Comparison of ENCODE assay signal across 18 cellular contexts in the genomic region with DNA sequence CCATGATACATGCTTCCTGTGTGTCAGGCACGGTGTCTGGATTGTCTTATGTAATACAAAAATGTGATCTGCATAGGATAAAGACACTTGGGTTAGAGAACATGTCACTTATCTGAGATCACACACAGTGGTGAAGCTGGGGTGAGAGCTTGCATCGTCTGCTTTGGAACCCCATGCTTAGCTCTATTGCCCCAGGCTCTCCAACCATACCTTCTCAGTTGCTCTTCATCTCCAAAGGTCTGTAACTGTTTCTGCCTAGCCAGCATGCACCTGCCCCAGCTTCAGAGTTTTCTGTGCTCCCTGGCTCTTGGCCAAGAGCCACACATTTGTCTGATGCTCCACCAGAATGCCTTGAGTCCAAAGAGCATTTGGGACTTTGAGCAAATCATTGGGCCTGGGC.
DNase-seq lines count a peak whose midpoint lies in the region; ATAC-seq and TF ChIP-seq lines count a peak whose summit lies in the region.
"Had no signal": no experiment of that assay in that cellular context is flagged by ENCODE, and none has a peak within 500 bp of the region (broad histone marks: within the 10 kb centered on the region; RNA-seq: fewer than 3 reads in every experiment).

No MANE protein-coding gene starts in this region.

- no peak overlapping the region for H3K27ac ChIP-seq in H9 (ENCODE audit: insufficient read length, low read depth, low read length)
- H3K27ac ChIP-seq: 22Rv1, GM23248, tibial nerve had no signal

- no peak overlapping the region for H2BK15ac ChIP-seq in H9 (ENCODE audit: low read depth, low read length)

- TF ChIP-seq CTCF in H9 (conservative IDR thresholded peaks at IDR 0.05) = no peak
- no peak for TF ChIP-seq CTCF in type B pancreatic cell (conservative IDR thresholded peaks at IDR 0.05)

- ATAC-seq in left colon (peak; percentile 45), GM21717 (IDR thresholded peaks at IDR 0.05; ENCODE audit: unreplicated experiment) (no peak)
- ATAC-seq: activated T-cell treated with anti-CD3 and anti-CD28 coated beads, Interleukin-2, amount 50 U/mL, for 4 hours; sciatic nerve had no signal

- no peaks in the 10 kb centered on the region for H3K4me1 ChIP-seq in H9 (ENCODE audit: insufficient read depth, low read length)
- H3K4me1 ChIP-seq: tibial nerve had no signal

- intact Hi-C loops in left colon (cut with DNase I, micrococcal nuclease) = no loop called here

- no peak overlapping the region for H3K9ac ChIP-seq in H9 (ENCODE audit: extremely low read depth, insufficient read length, low read length)
- H3K9ac ChIP-seq: GM23248 had no signal

- no peak overlapping the region for H3K4me3 Mint-ChIP-seq in H9
- no peak overlapping the region for H3K4me3 Mint-ChIP-seq in type B pancreatic cell
- H3K4me3 Mint-ChIP-seq: activated naive CD4-positive, alpha-beta T cell treated with anti-CD3 and anti-CD28 coated beads, Interleukin-2, amount 10 ng/mL, durations not matched to agents 7 days and 5 days; activated T-cell treated with anti-CD3 and anti-CD28 coated beads, Interleukin-2, amount 50 U/mL, for 4 hours had no signal

- no peaks in the 10 kb centered on the region for H3K23me2 ChIP-seq in H9 (ENCODE audit: insufficient read length, low read depth, low read length, poor library complexity, severe bottlenecking)

- no peak overlapping the region for H4K8ac ChIP-seq in H9 (replicated peaks; ENCODE audit: insufficient read length, low read depth, low read length)

- no peak overlapping the region for H3K4me2 ChIP-seq in H9 (ENCODE audit: insufficient read depth, insufficient read length, low read length)

- no CpG with 5 or more reads among the region's 2 CpGs for WGBS in H9 (ENCODE audit: extremely low coverage, insufficient read length, low lambda C conversion rate)

- H3K36me3 Mint-ChIP-seq in H9 (ENCODE audit: insufficient read depth in 1 of 3, low read depth in 3 of 3) = no peaks in the 10 kb centered on the region
- no peaks in the 10 kb centered on the region for H3K36me3 Mint-ChIP-seq in type B pancreatic cell
- H3K36me3 Mint-ChIP-seq: activated naive CD4-positive, alpha-beta T cell treated with anti-CD3 and anti-CD28 coated beads, Interleukin-2, amount 10 ng/mL, durations not matched to agents 7 days and 5 days had no signal

- H4K5ac ChIP-seq in H9 (ENCODE audit: insufficient read length, low read depth, low read length) = no peak overlapping the region

- no peak overlapping the region for H3K23ac ChIP-seq in H9 (ENCODE audit: insufficient read length, low read depth, low read length)

- no peaks in the 10 kb centered on the region for H3K27me3 ChIP-seq in H9 (ENCODE audit: insufficient read depth, low read length)
- H3K27me3 ChIP-seq: tibial nerve had no signal

- no peaks in the 10 kb centered on the region for H3K79me2 ChIP-seq in H9 (ENCODE audit: insufficient read depth, low read length)

- H3K4ac ChIP-seq in H9 (ENCODE audit: low read depth, low read length) = no peak overlapping the region

- no peak overlapping the region for H2AFZ ChIP-seq in H9 (ENCODE audit: low read length)
- H2AFZ ChIP-seq: GM23248 had no signal

- H3K9me3 Mint-ChIP-seq in H9 = no peaks in the 10 kb centered on the region
- no peaks in the 10 kb centered on the region for H3K9me3 Mint-ChIP-seq in type B pancreatic cell
- H3K9me3 Mint-ChIP-seq: activated naive CD4-positive, alpha-beta T cell treated with anti-CD3 and anti-CD28 coated beads, Interleukin-2, amount 10 ng/mL, durations not matched to agents 7 days and 5 days; activated T-cell treated with anti-CD3 and anti-CD28 coated beads, Interleukin-2, amount 50 U/mL, for 4 hours had no signal

- peak in 2 of 3 experiments; percentile 37 to 43 for DNase-seq in NCI-H1417 (lab: John Stamatoyannopoulos, UW)
- DNase-seq in NCI-H1417 treated with DMSO at 0.1 percent for 48 hours (lab: John Stamatoyannopoulos, UW) = no peak
- peak; percentile 57 for DNase-seq in NCI-H1105 treated with DMSO at 0.1 percent for 48 hours (lab: John Stamatoyannopoulos, UW)
- DNase-seq in NCI-H774 (lab: John Stamatoyannopoulos, UW) = peak; percentile 54
- peak in 1 of 2 donors; percentile 11 for DNase-seq in left colon
- no peak for DNase-seq in H9
- no peak for DNase-seq in type B pancreatic cell (ENCODE audit: extremely low spot score, unreplicated experiment)
- DNase-seq: activated naive CD4-positive, alpha-beta T cell treated with anti-CD3 and anti-CD28 coated beads, Interleukin-2, amount 10 ng/mL, durations not matched to agents 7 days and 5 days; activated T-cell treated with anti-CD3 and anti-CD28 coated beads, Interleukin-2, amount 50 U/mL, for 4 hours; AML-193; GM23248; Kasumi-1; stimulated activated naive CD4-positive, alpha-beta T cell; T1000 had no signal

- H2AK5ac ChIP-seq in H9 (ENCODE audit: insufficient read length, low read length) = no peak overlapping the region

- no peak overlapping the region for H2BK120ac ChIP-seq in H9 (ENCODE audit: low read depth, low read length, poor library complexity, severe bottlenecking)

- H3K27me3 Mint-ChIP-seq in H9 (ENCODE audit: low read depth) (peaks cover 20% of the 10 kb centered on the region), type B pancreatic cell (peaks cover 6% of the 10 kb centered on the region)

- peaks cover 0 to 6% of the 10 kb centered on the region in 2 experiments; a peak in 2 of 4 replicates for H3K4me1 Mint-ChIP-seq in H9
- H3K4me1 Mint-ChIP-seq in type B pancreatic cell (ENCODE audit: unreplicated experiment) = no peaks in the 10 kb centered on the region

- H3K14ac ChIP-seq in H9 (ENCODE audit: insufficient read depth, low read length) = no peak overlapping the region

- no peak overlapping the region for H3K18ac ChIP-seq in H9 (ENCODE audit: insufficient read length, low read depth, low read length)

- H3K79me1 ChIP-seq in H9 (ENCODE audit: insufficient read depth, low read depth, low read length, poor library complexity, severe bottlenecking) = no peaks in the 10 kb centered on the region

- H3K27ac Mint-ChIP-seq in H9 = no peak overlapping the region
- no peak overlapping the region for H3K27ac Mint-ChIP-seq in type B pancreatic cell
- H3K27ac Mint-ChIP-seq: activated naive CD4-positive, alpha-beta T cell treated with anti-CD3 and anti-CD28 coated beads, Interleukin-2, amount 10 ng/mL, durations not matched to agents 7 days and 5 days had no signal

- H2BK20ac ChIP-seq in H9 (ENCODE audit: low read depth, low read length, poor library complexity, severe bottlenecking) = no peak overlapping the region

- no peak overlapping the region for H4K91ac ChIP-seq in H9 (ENCODE audit: insufficient read length, low read depth, low read length)

- H3T11ph ChIP-seq in H9 (ENCODE audit: low read length) = no peak overlapping the region

- H3K9me3 ChIP-seq in H9 (ENCODE audit: control insufficient read depth, low read depth, low read length) = no peaks in the 10 kb centered on the region
- H3K9me3 ChIP-seq: tibial nerve had no signal

- H4K20me1 ChIP-seq in H9 (ENCODE audit: control insufficient read depth, insufficient read depth, insufficient read length) = no peaks in the 10 kb centered on the region

- no peak overlapping the region for H3K56ac ChIP-seq in H9 (ENCODE audit: insufficient read length, low read depth, low read length)

- H2BK12ac ChIP-seq in H9 (ENCODE audit: insufficient read length, low read depth, low read length) = no peak overlapping the region

- no peak overlapping the region for H2BK5ac ChIP-seq in H9 (ENCODE audit: insufficient read length, low read length)

Comparison
In these comparisons a context has a peak if more than half of its experiments do, and no peak if none do; other contexts are left out.
1. DNase-seq: peak in NCI-H1417 (2 of 3), NCI-H1105 treated with DMSO at 0.1 percent for 48 hours (single experiment) and NCI-H774 (single experiment); none in NCI-H1417 treated with DMSO at 0.1 percent for 48 hours (single experiment), H9 (single experiment) and type B pancreatic cell (single experiment).